22 cellular contexts compared by ENCODE assay signal in the genomic region with DNA sequence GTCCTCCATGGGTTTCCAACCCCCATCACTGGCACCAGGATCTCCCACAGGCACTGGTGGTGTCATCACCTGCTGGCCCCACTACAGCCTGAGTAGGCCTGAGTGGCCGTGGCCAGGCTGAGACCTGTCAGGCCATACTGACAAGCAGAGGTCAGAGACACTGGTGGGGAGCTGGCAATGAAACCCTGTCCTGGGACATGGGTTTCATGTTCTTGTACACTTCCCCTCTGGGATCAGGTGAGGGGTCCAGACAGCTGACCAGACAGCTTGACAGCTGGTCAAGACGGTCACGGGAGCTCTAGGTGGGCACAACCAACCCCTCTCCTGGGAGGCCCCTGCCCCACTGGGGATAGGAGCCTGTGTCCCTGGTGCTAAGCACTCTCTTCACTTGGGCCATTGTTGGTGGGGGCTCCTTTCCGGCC. TPM values are rescaled to one million over a fixed set of nuclear protein-coding genes. Genes with fewer than 3 reads are reported as not detected.
A peak's percentile ranks its signal among the peaks of the same experiment; 100 is the strongest.
DNase-seq lines count a peak whose midpoint lies in the region; ATAC-seq, FAIRE-seq and TF ChIP-seq lines count a peak whose summit lies in the region.
"Had no signal": no experiment of that assay in that cellular context is flagged by ENCODE, and none has a peak within 500 bp of the region (broad histone marks: within the 10 kb centered on the region; RNA-seq: fewer than 3 reads in every experiment).

No MANE protein-coding gene starts in this region.

- H3K4me1 ChIP-seq in HepG2 (ENCODE audit: insufficient read depth, low read length), result peaks cover 12% of the 10 kb centered on the region
- H3K4me1 ChIP-seq in right lobe of liver, result no peaks in the 10 kb centered on the region
- peaks cover 32 to 41% of the 10 kb centered on the region in 2 donors for H3K4me1 ChIP-seq in gastrocnemius medialis
- no peaks in the 10 kb centered on the region for H3K4me1 ChIP-seq in GM23338 (ENCODE audit: insufficient read depth)
- no peaks in the 10 kb centered on the region for H3K4me1 ChIP-seq in CD4-positive, alpha-beta memory T cell (ENCODE audit: insufficient read depth, low read length)
- H3K4me1 ChIP-seq: HAP-1 had no signal

- ATAC-seq in HepG2, result no peak; the same call in 2 of the 3 replicates
- ATAC-seq in right lobe of liver, result no peak
- ATAC-seq in left cardiac atrium, result peak; percentile 36
- peak; percentile 13 to 57 for ATAC-seq in gastrocnemius medialis
- no peak for ATAC-seq in GM23338
- no peak for ATAC-seq in GM19035 (IDR thresholded peaks at IDR 0.05; ENCODE audit: unreplicated experiment)

- no peaks in the 10 kb centered on the region for H3K36me3 Mint-ChIP-seq in GM23338 (ENCODE audit: low read depth)
- H3K36me3 Mint-ChIP-seq in CD4-positive, alpha-beta memory T cell, result peaks cover 0 to 4% of the 10 kb centered on the region in 2 donors

- no peaks in the 10 kb centered on the region for H3K27me3 Mint-ChIP-seq in GM23338 (ENCODE audit: insufficient read depth, low read depth, poor library complexity)
- peaks cover 0 to 6% of the 10 kb centered on the region in 2 donors for H3K27me3 Mint-ChIP-seq in CD4-positive, alpha-beta memory T cell
- H3K27me3 Mint-ChIP-seq: activated naive CD8-positive, alpha-beta T cell had no signal

- no peak overlapping the region for H2AFZ ChIP-seq in HepG2 (ENCODE audit: low read length)
- no peak overlapping the region for H2AFZ ChIP-seq in GM23338

- WGBS in HepG2 (ENCODE audit: low lambda C conversion rate), result 0% methylated on average over 1 of the region's 4 CpGs
- WGBS in right lobe of liver (ENCODE audit: insufficient coverage, low coverage, low lambda C conversion rate, missing lambda C conversion rate), result 67% methylated on average over 1 of the region's 4 CpGs

- TF ChIP-seq EP300 in HepG2 (IDR thresholded peaks at IDR 0.05; ENCODE audit: low read depth in 2 of 2, low read length in 2 of 2), result no peak
- TF ChIP-seq EP300 in HepG2 (CRISPR knock-in tag; IDR thresholded peaks at IDR 0.05; ENCODE audit: borderline replicate concordance), result no peak

- no peaks in the 10 kb centered on the region for H3K79me2 ChIP-seq in HepG2 (ENCODE audit: insufficient read depth, low read length)
- no peaks in the 10 kb centered on the region for H3K79me2 ChIP-seq in GM23338 (replicated peaks; ENCODE audit: insufficient read depth)

- BruUV-seq in HepG2 (replicated peaks; lab: Mats Ljungman, UMichigan), result no TSS peak

- H3K27me3 ChIP-seq in HepG2 (ENCODE audit: control insufficient read depth in 1 of 2, insufficient read depth in 2 of 2, low read length in 2 of 2) (no peaks in the 10 kb centered on the region), right lobe of liver (no peaks in the 10 kb centered on the region), gastrocnemius medialis (no peaks in the 10 kb centered on the region), GM23338 (ENCODE audit: insufficient read depth) (no peaks in the 10 kb centered on the region)
- H3K27me3 ChIP-seq in CD4-positive, alpha-beta memory T cell (ENCODE audit: insufficient read depth, low read length), result no peaks in the 10 kb centered on the region
- H3K27me3 ChIP-seq: esophagus muscularis mucosa, ovary, transverse colon had no signal

- H3K9me3 ChIP-seq in HepG2 (ENCODE audit: low read length), result no peaks in the 10 kb centered on the region
- no peaks in the 10 kb centered on the region for H3K9me3 ChIP-seq in right lobe of liver
- no peaks in the 10 kb centered on the region for H3K9me3 ChIP-seq in gastrocnemius medialis
- H3K9me3 ChIP-seq in CD4-positive, alpha-beta memory T cell (ENCODE audit: control insufficient read depth in 1 of 2, low read length in 2 of 2), result no peaks in the 10 kb centered on the region
- H3K9me3 ChIP-seq: esophagus muscularis mucosa, HAP-1, ovary, transverse colon had no signal

- H3K9ac ChIP-seq in HepG2 (ENCODE audit: insufficient read depth, low read depth, low read length), result no peak overlapping the region

- intact Hi-C loops in HepG2 (cut with micrococcal nuclease; ENCODE audit: unreplicated experiment), result no loop called here
- intact Hi-C loops in right lobe of liver (cut with DNase I), result no loop called here
- intact Hi-C loops in left cardiac atrium (cut with DNase I), result no loop called here
- intact Hi-C loops in gastrocnemius medialis (cut with DNase I; ENCODE audit: low total_unique reads), result no loop called here
- intact Hi-C loops in CD4-positive, alpha-beta memory T cell (cut with micrococcal nuclease), result no loop called here

- TF ChIP-seq POLR2A in HepG2 (IDR thresholded peaks at IDR 0.05; ENCODE audit: insufficient read depth in 1 of 2, low read depth in 2 of 2, low read length in 2 of 2) (0 out of 4 replicates have a peak, but pooled peaks of 1 of the 2 experiments have one; percentile 17), right lobe of liver (IDR thresholded peaks at IDR 0.05) (no peak), gastrocnemius medialis (IDR thresholded peaks at IDR 0.05) (no peak)

- POLR2A ChIA-PET in HepG2 (lab: Yijun Ruan, JAX), result interaction anchor here (0.6 to 1.2 kb wide), 2 partner anchors 17 to 628 kb away, joined by 3 read pairs; no protein-coding TSS in a partner anchor
- POLR2A ChIA-PET in CD4-positive, alpha-beta memory T cell (lab: Charles Lee; ENCODE audit: partially characterized antibody), result no interaction called here

- in situ Hi-C loops in HepG2 (cut with HindIII; ENCODE audit: extremely low pct_ligation_motif_present, low pct_unique_long_range_greater_than_20kb) (no loop called here), gastrocnemius medialis (cut with MboI; ENCODE audit: low sequenced_read_pairs in 4 of 4) (no loop called here)

- DNase-seq in HepG2 (ENCODE audit: low spot score) (no peak), right lobe of liver (no peak), left cardiac atrium (no peak), gastrocnemius medialis (peak in 1 of 2 donors; percentile 71), GM23338 (ENCODE audit: low spot score) (no peak)
- no peak for DNase-seq in effector CD8-positive, alpha-beta T cell (lab: John Stamatoyannopoulos, UW)
- no peak for DNase-seq in CD4-positive, alpha-beta memory T cell
- DNase-seq: NCI-H2081, NCI-H510A, SHP77, transverse colon had no signal

- no peak for TF ChIP-seq RAD21 in HepG2 (CRISPR knock-in tag; IDR thresholded peaks at IDR 0.05)

- CTCF ChIA-PET in HepG2 (lab: Yijun Ruan, JAX; ENCODE audit: low intra/inter-chr PET ratio, low total read pairs), result no interaction called here
- CTCF ChIA-PET in CD4-positive, alpha-beta memory T cell (lab: Charles Lee; ENCODE audit: partially characterized antibody), result no interaction called here

- TF ChIP-seq CTCF in HepG2 (CRISPR knock-in tag; IDR thresholded peaks at IDR 0.05) (no peak), right lobe of liver (IDR thresholded peaks at IDR 0.05) (no peak), gastrocnemius medialis (IDR thresholded peaks at IDR 0.05 in 4 of 5, conservative IDR thresholded peaks at IDR 0.05 in 1 of 5) (no peak), GM23338 (conservative IDR thresholded peaks at IDR 0.05; ENCODE audit: low read depth in 2 of 2) (no peak)

- H4K20me1 ChIP-seq in HepG2 (ENCODE audit: insufficient read depth, low read length) (no peaks in the 10 kb centered on the region), GM23338 (replicated peaks; ENCODE audit: insufficient read depth) (no peaks in the 10 kb centered on the region)

- H3K4me2 ChIP-seq in HepG2 (ENCODE audit: low read depth, low read length), result no peak overlapping the region
- no peak overlapping the region for H3K4me2 ChIP-seq in GM23338

- no peak for FAIRE-seq in HepG2 (lab: Jason Lieb, UNC)

- H3K9me2 ChIP-seq in GM23338 (ENCODE audit: insufficient read depth), result no peaks in the 10 kb centered on the region

- no peak overlapping the region for H3K27ac ChIP-seq in HepG2 (ENCODE audit: extremely low read length, insufficient read depth, low read length)
- no peak overlapping the region for H3K27ac ChIP-seq in right lobe of liver
- H3K27ac ChIP-seq in gastrocnemius medialis, result peak overlapping the region; percentile 74 to 83 (median 81)
- no peak overlapping the region for H3K27ac ChIP-seq in GM23338 (ENCODE audit: low read depth)
- H3K27ac ChIP-seq in CD4-positive, alpha-beta memory T cell (ENCODE audit: low read depth, low read length), result no peak overlapping the region

- H3K4me3 Mint-ChIP-seq in GM23338, result no peak overlapping the region
- H3K4me3 Mint-ChIP-seq in CD4-positive, alpha-beta memory T cell, result no peak overlapping the region
- H3K4me3 Mint-ChIP-seq: activated naive CD8-positive, alpha-beta T cell had no signal

- 0 out of 3 replicates have a peak, but pooled peaks cover 6% of the 10 kb centered on the region for H3K9me3 Mint-ChIP-seq in GM23338
- peaks cover 0 to 6% (median 0%) of the 10 kb centered on the region in 8 donors for H3K9me3 Mint-ChIP-seq in CD4-positive, alpha-beta memory T cell

- no peak overlapping the region for H3K27ac Mint-ChIP-seq in GM23338
- no peak overlapping the region for H3K27ac Mint-ChIP-seq in CD4-positive, alpha-beta memory T cell
- H3K27ac Mint-ChIP-seq: activated naive CD8-positive, alpha-beta T cell had no signal

- peaks cover 9% of the 10 kb centered on the region; the same call in 2 of the 3 replicates for H3K4me1 Mint-ChIP-seq in GM23338
- no peaks in the 10 kb centered on the region for H3K4me1 Mint-ChIP-seq in CD4-positive, alpha-beta memory T cell

- H3K4me3 ChIP-seq in HepG2 (replicated peaks in 1 of 3; ENCODE audit: insufficient read depth in 1 of 3, low read depth in 2 of 3, low read length in 3 of 3) (no peak overlapping the region), right lobe of liver (no peak overlapping the region), gastrocnemius medialis (no peak overlapping the region), GM23338 (no peak overlapping the region)
- no peak overlapping the region for H3K4me3 ChIP-seq in CD4-positive, alpha-beta memory T cell (ENCODE audit: low read length in 2 of 2)
- H3K4me3 ChIP-seq: esophagus muscularis mucosa, HAP-1, lung, ovary, transverse colon had no signal

- no peaks in the 10 kb centered on the region for H3F3A ChIP-seq in GM23338 (replicated peaks; ENCODE audit: low read depth)

- H3K36me3 ChIP-seq in HepG2 (replicated peaks in 1 of 2; ENCODE audit: control insufficient read depth in 1 of 2, insufficient read depth in 2 of 2, low read length in 2 of 2) (no peaks in the 10 kb centered on the region), right lobe of liver (no peaks in the 10 kb centered on the region), gastrocnemius medialis (no peaks in the 10 kb centered on the region), GM23338 (ENCODE audit: insufficient read depth) (no peaks in the 10 kb centered on the region)
- H3K36me3 ChIP-seq in CD4-positive, alpha-beta memory T cell (ENCODE audit: insufficient read depth, low read length), result no peaks in the 10 kb centered on the region
- H3K36me3 ChIP-seq: HAP-1, ovary, transverse colon had no signal

RNA-seq across cellular contexts. Expression of gene ZBTB47, which starts 13.1 kb away (rescaled TPM):
- 1.4 and 3.1 TPM in 2 replicates for total RNA-seq in HepG2 (2016; rRNA removed; fragmentation: Illumina TruSeq; extraction: Trizol)
- 0.20 and 0.44 TPM in 2 replicates for total RNA-seq in HepG2 (2016; cell fraction: cytosol; rRNA removed; fragmentation: Illumina TruSeq; extraction: Trizol; ENCODE audit: low read depth)
- 1.4 and 3.1 TPM in 2 replicates for total RNA-seq in HepG2 (2016; cell fraction: insoluble cytoplasmic fraction; rRNA removed; fragmentation: Illumina TruSeq; extraction: Trizol)
- 1.5 and 1.6 TPM in 2 replicates for total RNA-seq in HepG2 (2016; cell fraction: membrane; rRNA removed; fragmentation: Illumina TruSeq; extraction: Trizol)
- total RNA-seq in HepG2 (2016; cell fraction: nucleus; rRNA removed; fragmentation: Illumina TruSeq; extraction: Trizol), result 2.9 and 3.4 TPM in 2 replicates
- 1.5 and 2.4 TPM in 2 replicates for polyA plus RNA-seq in HepG2 (2011; rRNA removed)
- polyA plus RNA-seq in HepG2 (2011; cell fraction: cytosol; rRNA removed), result 1.3 and 1.5 TPM in 2 replicates
- polyA plus RNA-seq in HepG2 (2011; cell fraction: nucleus; rRNA removed), result 5.0 and 5.4 TPM in 2 replicates
- 1.1 and 1.5 TPM in 2 replicates for polyA plus RNA-seq in HepG2 (2012)
- 0.19 and 0.20 TPM in 2 replicates for polyA plus RNA-seq in HepG2 (2016; cell fraction: cytosol; fragmentation: Illumina TruSeq; extraction: Trizol; ENCODE audit: low read depth)
- 1.4 and 1.5 TPM in 2 replicates for polyA plus RNA-seq in HepG2 (2016; cell fraction: insoluble cytoplasmic fraction; fragmentation: Illumina TruSeq; extraction: Trizol; ENCODE audit: low read depth)
- polyA plus RNA-seq in HepG2 (2016; cell fraction: membrane; fragmentation: Illumina TruSeq; extraction: Trizol; ENCODE audit: low read depth), result 0.82 and 1.3 TPM in 2 replicates
- polyA plus RNA-seq in HepG2 (2016; cell fraction: nucleus; fragmentation: Illumina TruSeq; extraction: Trizol; ENCODE audit: insufficient read depth, low read depth), result 2.3 and 3.8 TPM in 2 replicates
- 7.3 and 12.7 TPM in 2 replicates for polyA minus RNA-seq in HepG2 (2011; rRNA and poly(A)+ RNA removed; ENCODE audit: low replicate concordance)
- polyA minus RNA-seq in HepG2 (2011; cell fraction: cytosol; rRNA and poly(A)+ RNA removed), result 1.7 and 1.8 TPM in 2 replicates
- 4.7 and 5.2 TPM in 2 replicates for polyA minus RNA-seq in HepG2 (2011; cell fraction: nucleus; rRNA and poly(A)+ RNA removed)
- 1 to 10 TPM; 2.2 to 8.9 (median 4.9) TPM for total RNA-seq in right lobe of liver
- 100 to 1,000 TPM in 1 of 2 donors, 10 to 100 TPM in 1; 68.5 to 108 TPM for total RNA-seq in left cardiac atrium
- 100 to 1,000 TPM; 141 to 256 (median 167) TPM for total RNA-seq in gastrocnemius medialis
- total RNA-seq in GM23338 (2014; rRNA removed; shearing (Covaris generic)), result 2.8 and 2.9 TPM in 2 replicates
- 0.48 and 0.63 TPM in 2 replicates for polyA plus RNA-seq in GM23338 (2016; fragmentation: Nextera tagmentation; extraction: Ambion mirVana)
- total RNA-seq in CD4-positive, alpha-beta memory T cell, result 1 to 10 TPM; 1.4 to 1.8 TPM
- polyA plus RNA-seq in CD4-positive, alpha-beta memory T cell, result not detected

RNA-seq across cellular contexts. Expression of gene KLHL40, which starts 18.7 kb away (rescaled TPM):
- total RNA-seq in HepG2 (2016; rRNA removed; fragmentation: Illumina TruSeq; extraction: Trizol) (not detected in 2 replicates), right lobe of liver (under 1 TPM in 2 of 6 experiments, not detected in 4; 0.19 to 0.68 TPM), left cardiac atrium (under 1 TPM in 1 of 2 donors, not detected in 1; 0.86 TPM), gastrocnemius medialis (100 to 1,000 TPM; 197 to 682 (median 397) TPM)
- not detected in 2 replicates for total RNA-seq in HepG2 (2016; cell fraction: cytosol; rRNA removed; fragmentation: Illumina TruSeq; extraction: Trizol; ENCODE audit: low read depth)
- not detected in 2 replicates for total RNA-seq in HepG2 (2016; cell fraction: insoluble cytoplasmic fraction; rRNA removed; fragmentation: Illumina TruSeq; extraction: Trizol)
- total RNA-seq in HepG2 (2016; cell fraction: membrane; rRNA removed; fragmentation: Illumina TruSeq; extraction: Trizol), result not detected in 2 replicates
- total RNA-seq in HepG2 (2016; cell fraction: nucleus; rRNA removed; fragmentation: Illumina TruSeq; extraction: Trizol), result not detected in 2 replicates
- polyA plus RNA-seq in HepG2 (2011; rRNA removed) (not detected in 2 replicates), GM23338 (2016; fragmentation: Nextera tagmentation; extraction: Ambion mirVana) (not detected in 2 replicates)
- not detected in 2 replicates for polyA plus RNA-seq in HepG2 (2011; cell fraction: cytosol; rRNA removed)
- polyA plus RNA-seq in HepG2 (2011; cell fraction: nucleus; rRNA removed), result not detected in 2 replicates
- polyA plus RNA-seq in HepG2 (2012), result not detected in 2 replicates
- polyA plus RNA-seq in HepG2 (2016; cell fraction: cytosol; fragmentation: Illumina TruSeq; extraction: Trizol; ENCODE audit: low read depth), result not detected in 2 replicates
- not detected in 2 replicates for polyA plus RNA-seq in HepG2 (2016; cell fraction: insoluble cytoplasmic fraction; fragmentation: Illumina TruSeq; extraction: Trizol; ENCODE audit: low read depth)
- polyA plus RNA-seq in HepG2 (2016; cell fraction: membrane; fragmentation: Illumina TruSeq; extraction: Trizol; ENCODE audit: low read depth), result not detected in 2 replicates
- not detected in 2 replicates for polyA plus RNA-seq in HepG2 (2016; cell fraction: nucleus; fragmentation: Illumina TruSeq; extraction: Trizol; ENCODE audit: insufficient read depth, low read depth)
- polyA minus RNA-seq in HepG2 (2011; rRNA and poly(A)+ RNA removed; ENCODE audit: low replicate concordance), result 0.12 TPM in 1 of 2 replicates, not detected in the other
- polyA minus RNA-seq in HepG2 (2011; cell fraction: cytosol; rRNA and poly(A)+ RNA removed), result not detected in 2 replicates
- not detected in 2 replicates for polyA minus RNA-seq in HepG2 (2011; cell fraction: nucleus; rRNA and poly(A)+ RNA removed)
- not detected in 2 replicates for total RNA-seq in GM23338 (2014; rRNA removed; shearing (Covaris generic))
- total RNA-seq in CD4-positive, alpha-beta memory T cell, result not detected
- not detected for polyA plus RNA-seq in CD4-positive, alpha-beta memory T cell
- total RNA-seq: Daoy; dermis microvascular lymphatic vessel endothelial cell; glomerular endothelial cell; lung; ovary; T-helper 1 cell treated with Interleukin-12 subunit alpha and Interleukin-12 subunit beta and Interleukin-4 antibody, amounts not matched to agents 30 ng/mL and 1 ng/mL, for 36 hours had no signal
- polyA plus RNA-seq: AG04450, ovary had no signal

RNA-seq across cellular contexts. Expression of gene HHATL, which starts 36.0 kb away (rescaled TPM):
- not detected in 2 replicates for total RNA-seq in HepG2 (2016; rRNA removed; fragmentation: Illumina TruSeq; extraction: Trizol)
- total RNA-seq in HepG2 (2016; cell fraction: cytosol; rRNA removed; fragmentation: Illumina TruSeq; extraction: Trizol; ENCODE audit: low read depth), result not detected in 2 replicates
- total RNA-seq in HepG2 (2016; cell fraction: insoluble cytoplasmic fraction; rRNA removed; fragmentation: Illumina TruSeq; extraction: Trizol), result not detected in 2 replicates
- not detected in 2 replicates for total RNA-seq in HepG2 (2016; cell fraction: membrane; rRNA removed; fragmentation: Illumina TruSeq; extraction: Trizol)
- total RNA-seq in HepG2 (2016; cell fraction: nucleus; rRNA removed; fragmentation: Illumina TruSeq; extraction: Trizol), result 0.62 TPM in 1 of 2 replicates, not detected in the other
- 0.04 and 0.26 TPM in 2 replicates for polyA plus RNA-seq in HepG2 (2011; rRNA removed)
- polyA plus RNA-seq in HepG2 (2011; cell fraction: cytosol; rRNA removed), result 0.08 TPM in 2 replicates
- 0.74 and 1.2 TPM in 2 replicates for polyA plus RNA-seq in HepG2 (2011; cell fraction: nucleus; rRNA removed)
- polyA plus RNA-seq in HepG2 (2012), result not detected in 2 replicates
- polyA plus RNA-seq in HepG2 (2016; cell fraction: cytosol; fragmentation: Illumina TruSeq; extraction: Trizol; ENCODE audit: low read depth), result not detected in 2 replicates
- polyA plus RNA-seq in HepG2 (2016; cell fraction: insoluble cytoplasmic fraction; fragmentation: Illumina TruSeq; extraction: Trizol; ENCODE audit: low read depth), result not detected in 2 replicates
- polyA plus RNA-seq in HepG2 (2016; cell fraction: membrane; fragmentation: Illumina TruSeq; extraction: Trizol; ENCODE audit: low read depth), result not detected in 2 replicates
- not detected in 2 replicates for polyA plus RNA-seq in HepG2 (2016; cell fraction: nucleus; fragmentation: Illumina TruSeq; extraction: Trizol; ENCODE audit: insufficient read depth, low read depth)
- polyA minus RNA-seq in HepG2 (2011; rRNA and poly(A)+ RNA removed; ENCODE audit: low replicate concordance), result not detected in 2 replicates
- not detected in 2 replicates for polyA minus RNA-seq in HepG2 (2011; cell fraction: cytosol; rRNA and poly(A)+ RNA removed)
- polyA minus RNA-seq in HepG2 (2011; cell fraction: nucleus; rRNA and poly(A)+ RNA removed), result 0.62 TPM in 1 of 2 replicates, not detected in the other
- total RNA-seq in right lobe of liver, result 1 to 10 TPM in 1 of 6 experiments, under 1 TPM in 2, not detected in 3; 0.29 to 1.0 (median 0.60) TPM
- 100 to 1,000 TPM; 431 to 706 TPM for total RNA-seq in left cardiac atrium
- total RNA-seq in gastrocnemius medialis, result 100 to 1,000 TPM in 2 of 4 donors, 10 to 100 TPM in 2; 78.0 to 309 (median 164) TPM
- total RNA-seq in GM23338 (2014; rRNA removed; shearing (Covaris generic)), result not detected in 2 replicates
- polyA plus RNA-seq in GM23338 (2016; fragmentation: Nextera tagmentation; extraction: Ambion mirVana), result not detected in 2 replicates
- not detected for total RNA-seq in CD4-positive, alpha-beta memory T cell
- polyA plus RNA-seq in CD4-positive, alpha-beta memory T cell, result not detected
- total RNA-seq: Daoy; dermis microvascular lymphatic vessel endothelial cell; glomerular endothelial cell; T-helper 1 cell treated with Interleukin-12 subunit alpha and Interleukin-12 subunit beta and Interleukin-4 antibody, amounts not matched to agents 30 ng/mL and 1 ng/mL, for 36 hours had no signal
- polyA plus RNA-seq: AG04450 had no signal

Comparison
In these comparisons a context has a peak if more than half of its experiments do, and no peak if none do; other contexts are left out.
1. ATAC-seq: peak in left cardiac atrium (2 of 2) and gastrocnemius medialis (2 of 2); none in HepG2 (single experiment), right lobe of liver (0 of 4), GM23338 (single experiment) and GM19035 (single experiment).
2. H3K27ac ChIP-seq: peak in gastrocnemius medialis (4 of 4); none in HepG2 (single experiment), right lobe of liver (0 of 3), GM23338 (single experiment) and CD4-positive, alpha-beta memory T cell (single experiment).
3. RNA of gene ZBTB47, which starts 13.1 kb away (total RNA-seq): 141 to 256 TPM in gastrocnemius medialis and 68.5 to 108 TPM in left cardiac atrium; 2.2 to 8.9 TPM in right lobe of liver, 0.20 to 3.4 TPM in HepG2, 2.8 to 2.9 TPM in GM23338 and 1.4 to 1.8 TPM in CD4-positive, alpha-beta memory T cell; every median in the first group is over 4 times any median in the second.
4. RNA of gene KLHL40, which starts 18.7 kb away (total RNA-seq): 197 to 682 TPM in gastrocnemius medialis; 0.86 TPM in left cardiac atrium, 0.19 to 0.68 TPM in right lobe of liver, not detected in HepG2, not detected in GM23338 and not detected in CD4-positive, alpha-beta memory T cell; every median in the first group is over 100 times any median in the second.
5. RNA of gene HHATL, which starts 36.0 kb away (total RNA-seq): 431 to 706 TPM in left cardiac atrium and 78.0 to 309 TPM in gastrocnemius medialis; 0.29 to 1.0 TPM in right lobe of liver, not detected in CD4-positive, alpha-beta memory T cell, not detected in GM23338 and 0.62 TPM in HepG2; every median in the first group is over 10 times any median in the second.